In genomic region chr10:110497438-110498086, GRCh38 we compare ENCODE assay signal across 8 cellular contexts.
DNase-seq lines count a peak whose midpoint lies in the region; ATAC-seq lines count a peak whose summit lies in the region.

DUSP5 (plus strand) TSS chr10:110497907; CDS start chr10:110498122, 215 bp downstream.

- peak; percentile 65 for ATAC-seq in GM19023 (IDR thresholded peaks at IDR 0.05; ENCODE audit: unreplicated experiment)
- ATAC-seq in HG03175 (IDR thresholded peaks at IDR 0.05; ENCODE audit: unreplicated experiment), result peak; percentile 69

- H3K27ac ChIP-seq in cingulate gyrus (ENCODE audit: low read depth, low read length) (peak within 1 kb of the TSS; percentile 69), layer of hippocampus (ENCODE audit: low read depth, low read length) (peak within 1 kb of the TSS; percentile 63)

- DNase-seq in Ammon's horn (ENCODE audit: low spot score) (peak; percentile 96), NCI-H524 treated with DMSO at 0.1 percent for 48 hours (lab: John Stamatoyannopoulos, UW) (peak; percentile 6)
- peak; percentile 95 for DNase-seq in activated CD4-positive, alpha-beta T cell treated with anti-CD3 and anti-CD28 coated beads for 48 hours
- peak; percentile 76 to 91 (median 88) for DNase-seq in stimulated activated CD4-positive, alpha-beta T cell treated with anti-CD3 and anti-CD28 coated beads, Interleukin-1b, Interleukin-23, amount 100 ng/mL, for 24 hours (ENCODE audit: low read depth in 4 of 4, low spot score in 1 of 4)

- H3K27me3 ChIP-seq in layer of hippocampus (ENCODE audit: control insufficient read depth, insufficient read depth, low read length), result peaks cover 3% of the 10 kb centered on the region

Comparison
In these comparisons a context has a peak if more than half of its experiments do, and no peak if none do; other contexts are left out.
1. Peak in every context shown above with its lines: DNase-seq, ATAC-seq and H3K27ac ChIP-seq.
2. DNase-seq: peak in every context shown above with its lines; median percentile 96 in Ammon's horn; 95 in activated CD4-positive, alpha-beta T cell treated with anti-CD3 and anti-CD28 coated beads for 48 hours; 88 in stimulated activated CD4-positive, alpha-beta T cell treated with anti-CD3 and anti-CD28 coated beads, Interleukin-1b, Interleukin-23, amount 100 ng/mL, for 24 hours; 6 in NCI-H524 treated with DMSO at 0.1 percent for 48 hours.